Comparison of ENCODE assay signal across 8 cellular contexts in the genomic region with DNA sequence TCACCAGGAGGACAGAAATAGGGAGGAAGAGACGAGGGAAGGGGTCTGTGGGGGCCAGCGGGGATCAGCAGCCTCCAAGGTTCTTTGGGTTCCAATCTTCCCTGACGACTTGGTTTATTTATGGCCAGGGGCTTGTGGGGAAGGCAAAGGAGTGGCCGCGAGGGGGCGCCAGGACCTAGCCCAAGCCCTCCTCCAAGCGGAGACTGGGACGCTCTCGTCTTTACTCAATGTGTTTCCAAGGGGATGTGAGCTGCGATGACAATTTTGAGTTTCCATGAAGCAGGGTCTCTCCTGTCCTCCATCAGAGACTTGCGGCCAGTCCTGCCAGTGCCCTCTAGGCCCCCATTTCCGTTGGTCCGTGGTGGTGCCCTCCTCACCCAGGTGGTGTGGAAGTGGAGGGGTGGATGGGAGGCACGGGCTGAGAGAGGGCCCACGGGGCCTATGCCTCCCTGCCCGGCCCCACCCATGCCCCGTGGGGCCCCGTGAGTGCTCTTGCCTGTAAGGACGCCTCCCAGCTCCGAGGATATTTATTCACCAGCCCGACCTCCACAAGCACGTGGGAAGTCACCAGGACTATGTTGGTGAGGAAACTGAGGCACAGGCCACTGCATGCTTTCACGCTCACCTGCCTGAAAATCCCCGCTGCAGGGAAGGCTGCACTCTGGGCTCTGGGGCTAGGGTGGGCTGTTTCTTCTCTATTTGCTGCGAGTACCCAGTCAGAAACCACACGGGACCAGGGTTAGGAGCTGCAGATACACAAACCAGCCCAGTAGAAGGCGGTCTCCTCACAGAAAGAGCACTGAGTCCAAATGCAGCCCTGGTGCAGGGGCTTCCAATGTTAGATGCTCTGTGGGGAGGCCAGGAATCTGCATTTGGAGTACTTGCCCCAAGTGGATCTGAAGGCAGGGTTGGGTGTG. TPM values are rescaled to one million over a fixed set of nuclear protein-coding genes. Genes with fewer than 3 reads are reported as not detected.
DNase-seq lines count a peak whose midpoint lies in the region; ATAC-seq and TF ChIP-seq lines count a peak whose summit lies in the region.

No MANE protein-coding gene starts in this region.

- ATAC-seq in upper lobe of left lung (ENCODE audit: low FRiP score in 2 of 2) (peak; percentile 68 to 88), GM19324 (IDR thresholded peaks at IDR 0.05; ENCODE audit: low FRiP score, unreplicated experiment) (no peak)

- H3K9me3 ChIP-seq in trophoblast cell (ENCODE audit: insufficient read depth, low read depth, low read length) (peaks cover 2% of the 10 kb centered on the region), upper lobe of left lung (no peaks in the 10 kb centered on the region)

- POLR2A ChIA-PET in RWPE1 (lab: Yijun Ruan, JAX; ENCODE audit: low non-redundant PET) = no interaction called here

- H3K23ac ChIP-seq in trophoblast cell (ENCODE audit: low read length) = no peak overlapping the region

- H3K27me3 ChIP-seq in trophoblast cell (ENCODE audit: insufficient read depth, low read length) (no peaks in the 10 kb centered on the region), upper lobe of left lung (peaks cover 0 to 9% (median 3%) of the 10 kb centered on the region in 4 donors)

- no peak overlapping the region for H3K27ac ChIP-seq in RWPE1
- no peak overlapping the region for H3K27ac ChIP-seq in trophoblast cell (ENCODE audit: low read depth, low read length)
- no peak overlapping the region for H3K27ac ChIP-seq in upper lobe of left lung

- peak; percentile 87 for DNase-seq in DMS53 treated with DMSO at 0.1 percent for 48 hours (lab: John Stamatoyannopoulos, UW; ENCODE audit: unreplicated experiment)
- DNase-seq in M059J (ENCODE audit: low read depth) = peak; percentile 76
- peak; percentile 78 for DNase-seq in RWPE1 (ENCODE audit: low spot score)
- peak; percentile 83 for DNase-seq in activated effector memory CD4-positive, alpha-beta T cell treated with anti-CD3 and anti-CD28 coated beads, Interleukin-2, amount 50 U/mL, for 16 hours
- DNase-seq in foreskin melanocyte = peak; percentile 31
- DNase-seq in trophoblast cell = peak; percentile 62 to 78
- DNase-seq in upper lobe of left lung = peak; percentile 69 to 94

- no peak for TF ChIP-seq EP300 in upper lobe of left lung (IDR thresholded peaks at IDR 0.05)

- no peak overlapping the region for H3K4me2 ChIP-seq in trophoblast cell (ENCODE audit: low read length)

- TF ChIP-seq CTCF in RWPE1 (conservative IDR thresholded peaks at IDR 0.05; ENCODE audit: low read depth) = peak; percentile 68
- TF ChIP-seq CTCF in upper lobe of left lung (IDR thresholded peaks at IDR 0.05) = peak; percentile 46 to 83 (median 73)

- H2AK5ac ChIP-seq in trophoblast cell (ENCODE audit: low read length) = no peak overlapping the region

- H3K79me1 ChIP-seq in trophoblast cell (ENCODE audit: low read length) = no peaks in the 10 kb centered on the region

- H3K79me2 ChIP-seq in trophoblast cell (ENCODE audit: control insufficient read depth, insufficient read depth, low read length, poor library complexity) = no peaks in the 10 kb centered on the region

- H3K9ac ChIP-seq in trophoblast cell (ENCODE audit: low read length) = no peak overlapping the region

- no peak for TF ChIP-seq POLR2A in upper lobe of left lung (IDR thresholded peaks at IDR 0.05)

- H2BK12ac ChIP-seq in trophoblast cell (ENCODE audit: low read length) = no peak overlapping the region

- no peak overlapping the region for H2BK5ac ChIP-seq in trophoblast cell (ENCODE audit: low read depth, low read length, poor library complexity)

- no peak overlapping the region for H3K14ac ChIP-seq in trophoblast cell (ENCODE audit: low read length)

- H4K8ac ChIP-seq in trophoblast cell (ENCODE audit: low read depth, low read length) = no peak overlapping the region

- H3K4me3 ChIP-seq in trophoblast cell (ENCODE audit: low read depth, low read length) (no peak overlapping the region), upper lobe of left lung (no peak overlapping the region)

- CTCF ChIA-PET in RWPE1 (lab: Yijun Ruan, JAX) = interaction anchor here (0.5 to 2.1 kb wide), 14 partner anchors 8 to 1168 kb away, joined by 3 to 16 read pairs (median 4); no protein-coding TSS in a partner anchor

- H3K4me1 ChIP-seq in trophoblast cell (ENCODE audit: control insufficient read depth in 1 of 2, insufficient read depth in 2 of 2, low read length in 2 of 2) (no peaks in the 10 kb centered on the region), upper lobe of left lung (no peaks in the 10 kb centered on the region)

- H3K36me3 ChIP-seq in trophoblast cell (ENCODE audit: control insufficient read depth in 1 of 2, insufficient read depth in 2 of 2, low read length in 2 of 2) = no peaks in the 10 kb centered on the region
- no peaks in the 10 kb centered on the region for H3K36me3 ChIP-seq in upper lobe of left lung

- H3K18ac ChIP-seq in trophoblast cell (ENCODE audit: low read length) = no peak overlapping the region

- no peak overlapping the region for H4K91ac ChIP-seq in trophoblast cell (ENCODE audit: low read depth, low read length)

- H2AFZ ChIP-seq in trophoblast cell (ENCODE audit: insufficient read depth, low read length, poor library complexity) = no peak overlapping the region

- WGBS in trophoblast cell (ENCODE audit: extremely low coverage, insufficient coverage, insufficient read length) = no CpG with 5 or more reads among the region's 27 CpGs
- WGBS in upper lobe of left lung, 2 donors = 27 to 28% methylated on average over 7 to 23 of the region's 27 CpGs

- H4K12ac ChIP-seq in trophoblast cell (ENCODE audit: low read depth, low read length) = no peak overlapping the region

- H3K4ac ChIP-seq in trophoblast cell (ENCODE audit: low read depth, low read length) = no peak overlapping the region

- no peak overlapping the region for H2BK120ac ChIP-seq in trophoblast cell (ENCODE audit: insufficient read depth, low read length, poor library complexity)

RNA-seq across cellular contexts. Expression of a gene that starts 26.5 kb away (rescaled TPM):
- total RNA-seq in M059J (2014; rRNA removed; shearing (Covaris generic)) = not detected in 2 replicates
- not detected in 2 replicates for polyA plus RNA-seq in trophoblast cell (2013)
- total RNA-seq in upper lobe of left lung = not detected

Comparison
In these comparisons a context has a peak if more than half of its experiments do, and no peak if none do; other contexts are left out.
1. DNase-seq: peak in every context shown above with its lines; median percentile 87 in DMS53 treated with DMSO at 0.1 percent for 48 hours; 83 in activated effector memory CD4-positive, alpha-beta T cell treated with anti-CD3 and anti-CD28 coated beads, Interleukin-2, amount 50 U/mL, for 16 hours; 82 in upper lobe of left lung; 78 in RWPE1; 76 in M059J; 70 in trophoblast cell; 31 in foreskin melanocyte.